In genomic region chrX:41010188-41010846, GRCh38 we compare ENCODE assay signal across 8 cellular contexts.
DNase-seq lines count a peak whose midpoint lies in the region; ATAC-seq and TF ChIP-seq lines count a peak whose summit lies in the region.

No MANE protein-coding gene starts in this region.

- H3K9me3 Mint-ChIP-seq in activated naive CD8-positive, alpha-beta T cell (ENCODE audit: low read depth) = no peaks in the 10 kb centered on the region

- H3K36me3 ChIP-seq in ACC112 (ENCODE audit: insufficient read depth, low read length) (no peaks in the 10 kb centered on the region), osteoblast (ENCODE audit: insufficient read depth, low read length) (no peaks in the 10 kb centered on the region), tibial artery (no peaks in the 10 kb centered on the region)

- no peak for TF ChIP-seq CTCF in osteoblast (IDR thresholded peaks at IDR 0.05; ENCODE audit: extremely low read depth, low read depth, low read length)
- peak in 1 of 2 experiments; percentile 14 for TF ChIP-seq CTCF in tibial artery (IDR thresholded peaks at IDR 0.05)

- peak; percentile 77 for DNase-seq in H4 (ENCODE audit: low spot score)
- peak; percentile 18 for DNase-seq in SK-MEL-5 (ENCODE audit: low read depth, low spot score)
- peak; percentile 75 for DNase-seq in glomerular visceral epithelial cell (ENCODE audit: extremely low spot score)
- DNase-seq in osteoblast (ENCODE audit: insufficient read length, low spot score, missing footprints) = peak; percentile 79
- peak; percentile 79 to 83 for DNase-seq in tibial artery

- peak overlapping the region; percentile 89 for H3K27ac Mint-ChIP-seq in activated naive CD8-positive, alpha-beta T cell

- ATAC-seq in GM21390 (IDR thresholded peaks at IDR 0.05; ENCODE audit: unreplicated experiment) = no peak

- H3K4me3 ChIP-seq in ACC112 (ENCODE audit: low read depth, low read length) (peak overlapping the region; percentile 66), osteoblast (ENCODE audit: insufficient read depth, low read length) (peak overlapping the region; percentile 59), tibial artery (peak overlapping the region; percentile 45 to 46)

- H3K27me3 ChIP-seq in ACC112 (ENCODE audit: insufficient read depth, low read length) = no peaks in the 10 kb centered on the region
- peaks cover 9% of the 10 kb centered on the region for H3K27me3 ChIP-seq in osteoblast (ENCODE audit: insufficient read depth, low read length)
- H3K27me3 ChIP-seq in tibial artery = no peaks in the 10 kb centered on the region

- H3K27me3 Mint-ChIP-seq in activated naive CD8-positive, alpha-beta T cell = no peaks in the 10 kb centered on the region

- no peaks in the 10 kb centered on the region for H4K20me1 ChIP-seq in osteoblast (ENCODE audit: insufficient read depth, low read length)

- no peaks in the 10 kb centered on the region for H3K36me3 Mint-ChIP-seq in activated naive CD8-positive, alpha-beta T cell

- H3K9me3 ChIP-seq in osteoblast (ENCODE audit: low read depth, low read length) = no peaks in the 10 kb centered on the region
- no peaks in the 10 kb centered on the region for H3K9me3 ChIP-seq in tibial artery

- intact Hi-C loops in tibial artery (cut with DNase I; ENCODE audit: low total_unique reads) = no loop called here

- H3K27ac ChIP-seq in ACC112 (ENCODE audit: low read depth, low read length) (peak overlapping the region; percentile 96), osteoblast (ENCODE audit: low read depth, low read length) (peak overlapping the region; percentile 89), tibial artery (peak overlapping the region; percentile 63 to 72)

- peaks cover 26% of the 10 kb centered on the region for H3K4me1 Mint-ChIP-seq in activated naive CD8-positive, alpha-beta T cell (ENCODE audit: low read depth)

- H2AFZ ChIP-seq in ACC112 (ENCODE audit: low read length, unreplicated experiment) (peak overlapping the region; percentile 59), osteoblast (ENCODE audit: low read length) (peak overlapping the region; percentile 76)

- H3K4me1 ChIP-seq in ACC112 (ENCODE audit: control insufficient read depth, insufficient read depth, low read length, unreplicated experiment) = peaks cover 14% of the 10 kb centered on the region
- H3K4me1 ChIP-seq in osteoblast (ENCODE audit: insufficient read depth, low read length) = no peaks in the 10 kb centered on the region
- peaks cover 0 to 4% (median 0%) of the 10 kb centered on the region in 4 donors for H3K4me1 ChIP-seq in tibial artery

- in situ Hi-C loops in SK-MEL-5 (cut with HindIII; ENCODE audit: low pct_unique_long_range_greater_than_20kb, low sequenced_read_pairs) = no loop called here

- H3K79me2 ChIP-seq in ACC112 (ENCODE audit: control insufficient read depth, insufficient read depth, low read length, unreplicated experiment) (no peaks in the 10 kb centered on the region), osteoblast (ENCODE audit: insufficient read depth, low read length) (no peaks in the 10 kb centered on the region)

- peak overlapping the region; percentile 66 for H3K4me2 ChIP-seq in osteoblast (ENCODE audit: insufficient read depth, low read length)

- peak overlapping the region; percentile 59 for H3K4me3 Mint-ChIP-seq in activated naive CD8-positive, alpha-beta T cell

Comparison
In these comparisons a context has a peak if more than half of its experiments do, and no peak if none do; other contexts are left out.
1. DNase-seq: peak in every context shown above with its lines; median percentile 81 in tibial artery; 79 in osteoblast; 77 in H4; 75 in glomerular visceral epithelial cell; 18 in SK-MEL-5.